In genomic region chr7:71459137-71459536, GRCh38 we compare ENCODE assay signal across 1 cellular context.
TF ChIP-seq lines count a peak whose summit lies in the region.

No MANE protein-coding gene starts in this region.

TF ChIP-seq in WTC11, 78 proteins besides CTCF, POLR2A, EP300 and RAD21 (continued from another document):
- TF ChIP-seq ZNF512 (CRISPR knock-in tag; IDR thresholded peaks at IDR 0.05; ENCODE audit: borderline replicate concordance) (no peak), MYBL2 (CRISPR knock-in tag; IDR thresholded peaks at IDR 0.05) (no peak), STAT6 (CRISPR knock-in tag; conservative IDR thresholded peaks at IDR 0.05; ENCODE audit: low read depth) (no peak), IRF1 (CRISPR knock-in tag; IDR thresholded peaks at IDR 0.05) (no peak), USF1 (CRISPR knock-in tag; IDR thresholded peaks at IDR 0.05) (no peak), ZNF416 (CRISPR knock-in tag; IDR thresholded peaks at IDR 0.05) (no peak), ZNF317 (CRISPR knock-in tag; IDR thresholded peaks at IDR 0.05; ENCODE audit: borderline replicate concordance, low read depth) (no peak), ZNF423 (CRISPR knock-in tag; IDR thresholded peaks at IDR 0.05) (no peak), NFATC4 (CRISPR knock-in tag; IDR thresholded peaks at IDR 0.05) (no peak), GTF2I (CRISPR knock-in tag; conservative IDR thresholded peaks at IDR 0.05) (no peak), EMX1 (CRISPR knock-in tag; IDR thresholded peaks at IDR 0.05) (no peak), ZNF671 (CRISPR knock-in tag; IDR thresholded peaks at IDR 0.05) (no peak)
